ENCODE assay signal across 8 cellular contexts in the genomic region with DNA sequence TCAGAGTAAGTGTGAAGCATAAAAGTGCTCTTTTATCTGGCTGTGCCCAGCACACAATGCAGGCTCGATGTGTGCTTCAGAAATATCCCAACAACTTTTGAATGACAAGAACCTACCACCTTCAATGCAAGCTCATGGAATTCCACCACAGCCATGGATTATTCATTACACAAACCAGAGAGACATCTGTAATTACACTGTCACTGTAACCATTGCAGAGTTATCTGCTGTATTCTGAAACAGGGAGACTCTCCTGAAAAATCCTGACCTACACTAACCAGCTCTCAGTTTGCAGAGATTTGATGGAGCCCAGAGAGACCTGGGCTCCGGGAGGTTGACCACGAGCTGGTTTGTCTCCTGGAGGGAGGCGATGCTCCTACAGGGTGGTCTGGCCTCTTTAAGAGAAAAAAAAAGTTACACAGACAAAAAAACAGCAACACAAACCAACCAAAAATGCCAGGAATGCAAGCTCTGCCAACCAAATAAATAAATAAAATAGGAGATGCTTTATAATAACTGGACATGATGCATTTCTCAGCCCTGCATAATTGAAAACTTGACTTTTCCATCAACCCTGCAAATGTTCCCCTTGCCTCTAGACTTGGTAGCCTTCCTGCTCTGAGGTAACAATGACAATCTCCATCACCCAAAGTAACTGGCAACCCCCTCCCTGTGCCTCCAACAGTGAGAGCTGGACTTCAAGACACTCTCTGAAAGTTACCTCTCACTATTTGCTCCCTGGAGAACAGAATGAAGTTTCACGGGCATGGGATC.
DNase-seq lines count a peak whose midpoint lies in the region; ATAC-seq and TF ChIP-seq lines count a peak whose summit lies in the region.

No MANE protein-coding gene starts in this region.

- BruUV-seq in OCI-LY7 (replicated peaks; lab: Mats Ljungman, UMichigan), result no TSS peak

- TF ChIP-seq POLR2A in sigmoid colon (IDR thresholded peaks at IDR 0.05), result no peak

- WGBS in sigmoid colon, 2 donors, result 57 to 76% methylated on average over 5 of the region's 5 CpGs

- H3K79me2 ChIP-seq in DND-41 (ENCODE audit: insufficient read depth, low read length), result peaks cover 99% of the 10 kb centered on the region
- peaks cover 97% of the 10 kb centered on the region for H3K79me2 ChIP-seq in OCI-LY7 (ENCODE audit: insufficient read depth, low read depth, low read length)

- H3K9me2 ChIP-seq in OCI-LY7 (ENCODE audit: insufficient read depth, low read length), result no peaks in the 10 kb centered on the region

- H3K27ac ChIP-seq in DND-41 (ENCODE audit: low read length) (peak overlapping the region; percentile 38), OCI-LY7 (ENCODE audit: low read depth, low read length, poor library complexity, severe bottlenecking) (peak overlapping the region; percentile 79), sigmoid colon (peak overlapping the region; percentile 48 to 97 (median 94))
- peak overlapping the region; percentile 93 for H3K27ac ChIP-seq in effector memory CD4-positive, alpha-beta T cell (ENCODE audit: insufficient read depth, low read length, poor library complexity, severe bottlenecking)

- TF ChIP-seq CTCF in DND-41 (IDR thresholded peaks at IDR 0.05; ENCODE audit: borderline replicate concordance, extremely low read depth, low read length, poor library complexity, severe bottlenecking) (no peak), OCI-LY7 (conservative IDR thresholded peaks at IDR 0.05; ENCODE audit: low read length) (no peak), sigmoid colon (IDR thresholded peaks at IDR 0.05) (no peak)

- H3K36me3 ChIP-seq in DND-41 (ENCODE audit: insufficient read depth, low read length) (peaks cover 50% of the 10 kb centered on the region), OCI-LY7 (ENCODE audit: insufficient read depth, low read length) (peaks cover 94% of the 10 kb centered on the region), sigmoid colon (peaks cover 0 to 2% (median 0%) of the 10 kb centered on the region in 4 donors)
- peaks cover 39% of the 10 kb centered on the region for H3K36me3 ChIP-seq in effector memory CD4-positive, alpha-beta T cell (ENCODE audit: control insufficient read depth, insufficient read depth, low read length)

- TF ChIP-seq EP300 in sigmoid colon (IDR thresholded peaks at IDR 0.05), result no peak

- peaks cover 78% of the 10 kb centered on the region for H4K20me1 ChIP-seq in DND-41 (ENCODE audit: insufficient read depth, low read length)
- H4K20me1 ChIP-seq in OCI-LY7 (ENCODE audit: insufficient read depth, low read length), result peaks cover 69% of the 10 kb centered on the region

- POLR2A ChIA-PET in OCI-LY7 (lab: Charles Lee), result interaction anchor here (0.8 to 7.5 kb wide), 25 partner anchors 8 to 216 kb away, joined by 3 to 184 read pairs (median 9); no protein-coding TSS in a partner anchor

- H3K4me2 ChIP-seq in DND-41 (ENCODE audit: insufficient read depth, low read length) (peak overlapping the region; percentile 78), OCI-LY7 (ENCODE audit: low read length) (peak overlapping the region; percentile 95)

- ATAC-seq in DND-41 (ENCODE audit: insufficient read depth, low read depth) (no peak), GM21717 (IDR thresholded peaks at IDR 0.05; ENCODE audit: unreplicated experiment) (no peak)

- peak overlapping the region; percentile 66 for H3K9ac ChIP-seq in DND-41 (ENCODE audit: low read depth, low read length)

- CTCF ChIA-PET in OCI-LY7 (lab: Charles Lee; ENCODE audit: unreplicated experiment), result interaction anchor here (0.6 to 3.4 kb wide), 5 partner anchors 35 to 113 kb away, joined by 4 to 23 read pairs (median 4); no protein-coding TSS in a partner anchor

- no peaks in the 10 kb centered on the region for H3K27me3 ChIP-seq in DND-41 (ENCODE audit: insufficient read depth, low read length, poor library complexity)
- H3K27me3 ChIP-seq in effector memory CD4-positive, alpha-beta T cell (replicated peaks; ENCODE audit: control insufficient read depth, insufficient read depth, low read length, poor library complexity, severe bottlenecking), result no peaks in the 10 kb centered on the region
- H3K27me3 ChIP-seq in sigmoid colon, result no peaks in the 10 kb centered on the region

- H2AFZ ChIP-seq in DND-41 (ENCODE audit: low read depth, low read length) (no peak overlapping the region), OCI-LY7 (ENCODE audit: low read length) (no peak overlapping the region)

- H3K9me3 ChIP-seq in DND-41 (ENCODE audit: insufficient read depth, low read length, severe bottlenecking) (no peaks in the 10 kb centered on the region), OCI-LY7 (ENCODE audit: low read length) (no peaks in the 10 kb centered on the region), sigmoid colon (no peaks in the 10 kb centered on the region)
- H3K9me3 ChIP-seq in effector memory CD4-positive, alpha-beta T cell (ENCODE audit: control insufficient read depth, low read length), result no peaks in the 10 kb centered on the region

- H3K4me3 ChIP-seq in DND-41 (ENCODE audit: low read depth in 1 of 2, low read length in 2 of 2) (peak overlapping the region in 1 of 2 experiments; percentile 81; a peak in 2 of 4 replicates), OCI-LY7 (ENCODE audit: low read depth, low read length, poor library complexity, severe bottlenecking) (peak overlapping the region; percentile 98), sigmoid colon (peak overlapping the region in 3 of 4 donors; percentile 66 to 82 (median 69))
- peak overlapping the region; percentile 90 for H3K4me3 ChIP-seq in effector memory CD4-positive, alpha-beta T cell (ENCODE audit: insufficient read depth, low read depth, low read length, poor library complexity, severe bottlenecking)

- H3K4me1 ChIP-seq in DND-41 (ENCODE audit: insufficient read depth, low read length) (peaks cover 70% of the 10 kb centered on the region), OCI-LY7 (ENCODE audit: insufficient read depth, low read length, poor library complexity, severe bottlenecking) (peaks cover 51% of the 10 kb centered on the region), sigmoid colon (peaks cover 0 to 44% (median 36%) of the 10 kb centered on the region in 4 donors)
- peaks cover 9% of the 10 kb centered on the region for H3K4me1 ChIP-seq in effector memory CD4-positive, alpha-beta T cell (ENCODE audit: control insufficient read depth, insufficient read depth, low read length, poor library complexity, severe bottlenecking)

- intact Hi-C loops in OCI-LY7 (cut with micrococcal nuclease; ENCODE audit: unreplicated experiment), result loop anchor here (1.0 kb wide), 1 partner anchor 227 kb away; no protein-coding TSS in a partner anchor
- intact Hi-C loops in sigmoid colon (cut with DNase I), result no loop called here

- DNase-seq in DND-41 (no peak), OCI-LY7 (ENCODE audit: low spot score) (peak; percentile 45), sigmoid colon (no peak), iPS-NIHi7 (ENCODE audit: extremely low spot score) (no peak), anterior cingulate cortex (lab: John Stamatoyannopoulos, UW) (no peak), NCI-H2227 (lab: John Stamatoyannopoulos, UW; ENCODE audit: unreplicated experiment) (no peak)
- DNase-seq in effector memory CD4-positive, alpha-beta T cell, result no peak

Comparison
In these comparisons a context has a peak if more than half of its experiments do, and no peak if none do; other contexts are left out.
1. H3K27ac ChIP-seq: peak in every context shown above with its lines; median percentile 94 in sigmoid colon; 93 in effector memory CD4-positive, alpha-beta T cell; 79 in OCI-LY7; 38 in DND-41.